8 cellular contexts compared by ENCODE assay signal in the genomic region with DNA sequence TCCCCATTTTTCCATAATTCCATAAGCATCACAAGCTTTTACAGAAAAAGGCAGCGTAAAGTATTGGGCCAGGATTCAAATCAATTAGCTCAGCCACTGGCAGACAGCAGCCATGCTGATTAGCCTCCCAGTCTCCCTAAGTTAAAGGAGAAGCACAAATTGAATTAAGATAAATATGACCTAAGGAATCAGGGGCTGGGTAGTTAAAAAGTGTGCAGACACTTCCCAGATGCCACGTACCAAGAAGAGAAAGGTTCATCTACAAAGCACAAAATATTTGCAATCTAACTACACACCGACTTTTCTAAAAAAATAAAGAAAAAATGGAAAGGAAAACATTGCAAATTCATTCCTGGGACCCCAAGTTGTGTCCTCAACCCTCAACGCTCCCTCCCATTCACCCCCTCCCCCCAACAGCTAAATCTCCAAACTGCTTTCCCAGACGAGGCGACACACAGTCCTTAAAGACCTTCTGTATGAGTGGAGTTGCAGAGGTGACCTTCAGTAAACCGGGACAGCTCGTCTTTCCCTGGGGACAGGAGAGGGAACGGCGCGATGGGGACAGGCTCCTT. TPM values are rescaled to one million over a fixed set of nuclear protein-coding genes. Genes with fewer than 3 reads are reported as not detected.
A peak's percentile ranks its signal among the peaks of the same experiment; 100 is the strongest.
DNase-seq lines count a peak whose midpoint lies in the region; ATAC-seq and TF ChIP-seq lines count a peak whose summit lies in the region.

No MANE protein-coding gene starts in this region.

- no peaks in the 10 kb centered on the region for H3K9me3 Mint-ChIP-seq in activated T-cell treated with anti-CD3 and anti-CD28 coated beads, Interleukin-2, amount 50 U/mL, for 24 hours
- H3K9me3 Mint-ChIP-seq in T-helper 2 cell treated with Interferon-gamma antibody and Interleukin-4, amounts not matched to agents 5 μg/mL and 100 μg/mL, for 36 hours, result no peaks in the 10 kb centered on the region

- in situ Hi-C loops in gastrocnemius medialis (cut with MboI; ENCODE audit: low sequenced_read_pairs in 4 of 4), result no loop called here

- H3K27me3 Mint-ChIP-seq in activated T-cell treated with anti-CD3 and anti-CD28 coated beads, Interleukin-2, amount 50 U/mL, for 24 hours, result no peaks in the 10 kb centered on the region
- no peaks in the 10 kb centered on the region for H3K27me3 Mint-ChIP-seq in T-helper 2 cell treated with Interferon-gamma antibody and Interleukin-4, amounts not matched to agents 5 μg/mL and 100 μg/mL, for 36 hours (ENCODE audit: low read depth)

- H3K9me3 ChIP-seq in gastrocnemius medialis, result no peaks in the 10 kb centered on the region

- peak overlapping the region; percentile 98 for H3K27ac Mint-ChIP-seq in activated T-cell treated with anti-CD3 and anti-CD28 coated beads, Interleukin-2, amount 50 U/mL, for 24 hours
- H3K27ac Mint-ChIP-seq in T-helper 2 cell treated with Interferon-gamma antibody and Interleukin-4, amounts not matched to agents 5 μg/mL and 100 μg/mL, for 36 hours, result peak overlapping the region; percentile 98

- ATAC-seq in gastrocnemius medialis (peak in 1 of 2 donors; percentile 65), HG03565 (IDR thresholded peaks at IDR 0.05; ENCODE audit: unreplicated experiment) (no peak)

- intact Hi-C loops in gastrocnemius medialis (cut with DNase I; ENCODE audit: low total_unique reads), result loop anchor here (2.0 to 5.0 kb wide), 2 partner anchors 131 to 150 kb away; partner anchors contain the start of gene UTP3

- H3K27ac ChIP-seq in gastrocnemius medialis, result peak overlapping the region; percentile 86 to 98 (median 92)

- no peaks in the 10 kb centered on the region for H3K27me3 ChIP-seq in gastrocnemius medialis

- no peak for TF ChIP-seq CTCF in fibroblast of villous mesenchyme (IDR thresholded peaks at IDR 0.05; ENCODE audit: insufficient read depth, low read depth, low read length)
- no peak for TF ChIP-seq CTCF in gastrocnemius medialis (IDR thresholded peaks at IDR 0.05 in 4 of 5, conservative IDR thresholded peaks at IDR 0.05 in 1 of 5)

- H3K36me3 ChIP-seq in gastrocnemius medialis, result peaks cover 0 to 14% of the 10 kb centered on the region in 2 donors

- H3K36me3 Mint-ChIP-seq in activated T-cell treated with anti-CD3 and anti-CD28 coated beads, Interleukin-2, amount 50 U/mL, for 24 hours (ENCODE audit: low read depth), result peaks cover 49% of the 10 kb centered on the region
- H3K36me3 Mint-ChIP-seq in T-helper 2 cell treated with Interferon-gamma antibody and Interleukin-4, amounts not matched to agents 5 μg/mL and 100 μg/mL, for 36 hours (ENCODE audit: low read depth), result peaks cover 19% of the 10 kb centered on the region

- DNase-seq in activated T-cell treated with anti-CD3 and anti-CD28 coated beads, Interleukin-2, amount 50 U/mL, for 24 hours, result no peak
- DNase-seq in activated T-cell treated with anti-CD3 and anti-CD28 coated beads, Interleukin-2, amount 50 U/mL, for 48 hours, result no peak
- DNase-seq in T-helper 2 cell treated with Interferon-gamma antibody and Interleukin-4, amounts not matched to agents 5 μg/mL and 100 μg/mL, for 36 hours (ENCODE audit: low spot score), result no peak
- DNase-seq in fibroblast of villous mesenchyme (ENCODE audit: low read depth), result peak; percentile 27
- DNase-seq in gastrocnemius medialis, result peak in 1 of 2 donors; percentile 59
- DNase-seq in iPS-NIHi7 (ENCODE audit: extremely low spot score), result no peak
- no peak for DNase-seq in glomerular visceral epithelial cell (ENCODE audit: extremely low spot score)

- peaks cover 29% of the 10 kb centered on the region in 2 donors for H3K4me1 ChIP-seq in gastrocnemius medialis

- H3K4me3 Mint-ChIP-seq in activated T-cell treated with anti-CD3 and anti-CD28 coated beads, Interleukin-2, amount 50 U/mL, for 24 hours, result peak overlapping the region; percentile 97
- H3K4me3 Mint-ChIP-seq in T-helper 2 cell treated with Interferon-gamma antibody and Interleukin-4, amounts not matched to agents 5 μg/mL and 100 μg/mL, for 36 hours, result peak overlapping the region; percentile 98

- H3K4me1 Mint-ChIP-seq in activated T-cell treated with anti-CD3 and anti-CD28 coated beads, Interleukin-2, amount 50 U/mL, for 24 hours (ENCODE audit: low read depth), result peaks cover 47% of the 10 kb centered on the region
- peaks cover 26% of the 10 kb centered on the region for H3K4me1 Mint-ChIP-seq in T-helper 2 cell treated with Interferon-gamma antibody and Interleukin-4, amounts not matched to agents 5 μg/mL and 100 μg/mL, for 36 hours (ENCODE audit: low read depth)

- H3K4me3 ChIP-seq in fibroblast of villous mesenchyme (ENCODE audit: low read depth, low read length) (peak overlapping the region; percentile 91), gastrocnemius medialis (peak overlapping the region; percentile 68 to 96 (median 78))

- no peak for TF ChIP-seq POLR2A in gastrocnemius medialis (IDR thresholded peaks at IDR 0.05)

RNA-seq across cellular contexts. Expression of gene GRSF1, which starts 1.2 kb away (rescaled TPM):
- total RNA-seq in fibroblast of villous mesenchyme, result 78.3 and 117 TPM in 2 replicates
- 100 to 1,000 TPM; 121 to 158 (median 140) TPM for total RNA-seq in gastrocnemius medialis
